Comparison of ENCODE assay signal across 9 cellular contexts in genomic region chr14:50059773-50060629, GRCh38. TPM values are rescaled to one million over a fixed set of nuclear protein-coding genes. Genes with fewer than 3 reads are reported as not detected.
A peak's percentile ranks its signal among the peaks of the same experiment; 100 is the strongest.
DNase-seq lines count a peak whose midpoint lies in the region; ATAC-seq lines count a peak whose summit lies in the region.
"Had no signal": no experiment of that assay in that cellular context is flagged by ENCODE, and none has a peak within 500 bp of the region (broad histone marks: within the 10 kb centered on the region; RNA-seq: fewer than 3 reads in every experiment).

No MANE protein-coding gene starts in this region.

- peaks cover 74% of the 10 kb centered on the region for H3K4me1 Mint-ChIP-seq in activated CD4-positive, alpha-beta memory T cell treated with anti-CD3 and anti-CD28 coated beads, Interleukin-2, amount 10 ng/mL, durations not matched to agents 7 days and 5 days

- peak overlapping the region in 1 of 5 donors; percentile 13 for H3K4me3 ChIP-seq in subcutaneous abdominal adipose tissue (ENCODE audit: low read depth in 1 of 5, low read length in 5 of 5)

- H3K9ac ChIP-seq in subcutaneous abdominal adipose tissue (ENCODE audit: low read length in 5 of 5): peak overlapping the region in 2 of 5 donors; percentile 19 to 40

- CTCF ChIA-PET in activated CD4-positive, alpha-beta memory T cell treated with anti-CD3 and anti-CD28 coated beads, Interleukin-2, amount 10 ng/mL, durations not matched to agents 7 days and 5 days (lab: Charles Lee): interaction anchor here (0.6 to 6.1 kb wide), 11 partner anchors 14 to 207 kb away, joined by 3 to 130 read pairs (median 4); partner anchors contain the start of genes ARF6 and NEMF

- H3K9me3 ChIP-seq in subcutaneous abdominal adipose tissue (ENCODE audit: control insufficient read depth in 5 of 5, low read length in 5 of 5): no peaks in the 10 kb centered on the region

- H3K36me3 ChIP-seq in subcutaneous abdominal adipose tissue (ENCODE audit: control insufficient read depth in 5 of 5, insufficient read depth in 5 of 5, low read length in 5 of 5): no peaks in the 10 kb centered on the region

- peaks cover 5 to 57% (median 35%) of the 10 kb centered on the region in 5 donors for H3K4me1 ChIP-seq in subcutaneous abdominal adipose tissue (ENCODE audit: control insufficient read depth in 5 of 5, insufficient read depth in 5 of 5, low read length in 5 of 5)

- H3K9me3 Mint-ChIP-seq in activated CD4-positive, alpha-beta memory T cell treated with anti-CD3 and anti-CD28 coated beads, Interleukin-2, amount 10 ng/mL, durations not matched to agents 7 days and 5 days: no peaks in the 10 kb centered on the region

- POLR2A ChIA-PET in activated CD4-positive, alpha-beta memory T cell treated with anti-CD3 and anti-CD28 coated beads, Interleukin-2, amount 10 ng/mL, durations not matched to agents 7 days and 5 days (lab: Charles Lee): interaction anchor here (0.8 to 8.8 kb wide), 16 partner anchors 10 to 197 kb away, joined by 3 to 356 read pairs (median 78); partner anchors contain the start of genes ARF6 and VCPKMT

- H3K27ac Mint-ChIP-seq in activated CD4-positive, alpha-beta memory T cell treated with anti-CD3 and anti-CD28 coated beads, Interleukin-2, amount 10 ng/mL, durations not matched to agents 7 days and 5 days: peak overlapping the region; percentile 100

- no peaks in the 10 kb centered on the region for H3K27me3 ChIP-seq in subcutaneous abdominal adipose tissue (ENCODE audit: control insufficient read depth in 5 of 5, insufficient read depth in 4 of 5, low read length in 5 of 5)

- H3K36me3 Mint-ChIP-seq in activated CD4-positive, alpha-beta memory T cell treated with anti-CD3 and anti-CD28 coated beads, Interleukin-2, amount 10 ng/mL, durations not matched to agents 7 days and 5 days (ENCODE audit: low read depth): peaks cover 12% of the 10 kb centered on the region

- H3K27me3 Mint-ChIP-seq in activated CD4-positive, alpha-beta memory T cell treated with anti-CD3 and anti-CD28 coated beads, Interleukin-2, amount 10 ng/mL, durations not matched to agents 7 days and 5 days: no peaks in the 10 kb centered on the region

- intact Hi-C loops in left colon (cut with DNase I, micrococcal nuclease): no loop called here

- no peak overlapping the region for H3K4me3 Mint-ChIP-seq in activated CD4-positive, alpha-beta memory T cell treated with anti-CD3 and anti-CD28 coated beads, Interleukin-2, amount 10 ng/mL, durations not matched to agents 7 days and 5 days

- DNase-seq in activated CD4-positive, CD25-positive, alpha-beta regulatory T cell treated with anti-CD3 and anti-CD28 coated beads, Interleukin-2, amount 50 U/mL, for 72 hours: peak; percentile 23
- no peak for DNase-seq in activated CD4-positive, CD25-positive, alpha-beta regulatory T cell (lab: John Stamatoyannopoulos, UW)
- no peak for DNase-seq in activated CD4-positive, alpha-beta memory T cell treated with anti-CD3 and anti-CD28 coated beads, Interleukin-2, amount 10 ng/mL, durations not matched to agents 7 days and 5 days
- DNase-seq in left colon: peak in 1 of 2 donors; percentile 36
- no peak for DNase-seq in HuH-7 (ENCODE audit: low spot score)
- no peak for DNase-seq in NCI-H1436 treated with DMSO at 0.1 percent for 48 hours (lab: John Stamatoyannopoulos, UW)

- H3K27ac ChIP-seq in subcutaneous abdominal adipose tissue (ENCODE audit: low read depth, low read length): peak overlapping the region; percentile 79
- H3K27ac ChIP-seq: C4-2B had no signal

- ATAC-seq in left colon: peak; percentile 5
- ATAC-seq in HG03025 (IDR thresholded peaks at IDR 0.05; ENCODE audit: low FRiP score, unreplicated experiment): no peak

RNA-seq across cellular contexts. Expression of gene VCPKMT, which starts 56.4 kb away (rescaled TPM):
- 1 to 10 TPM; 7.5 to 9.5 TPM for total RNA-seq in activated CD4-positive, alpha-beta memory T cell treated with anti-CD3 and anti-CD28 coated beads, Interleukin-2, amount 10 ng/mL, durations not matched to agents 7 days and 5 days
- total RNA-seq in left colon: 1 to 10 TPM; 4.3 to 5.4 TPM
